In genomic region chrX:154432210-154432609, GRCh38 we compare ENCODE assay signal across 33 cellular contexts.
"Had no signal": no experiment of that assay in that cellular context is flagged by ENCODE, and none has a peak within 500 bp of the region (broad histone marks: within the 10 kb centered on the region; RNA-seq: fewer than 3 reads in every experiment).

No MANE protein-coding gene starts in this region.

- H3K27me3 Mint-ChIP-seq: activated CD4-positive, alpha-beta memory T cell treated with anti-CD3 and anti-CD28 coated beads for 36 hours; activated CD4-positive, alpha-beta T cell treated with anti-CD3 and anti-CD28 coated beads for 36 hours; activated CD4-positive, alpha-beta T cell treated with anti-CD3 and anti-CD28 coated beads, Interleukin-2, amount 10 ng/mL, durations not matched to agents 24 days and 14 days; activated CD8-positive, alpha-beta memory T cell treated with anti-CD3 and anti-CD28 coated beads, Interleukin-2, amount 10 ng/mL, durations not matched to agents 7 days and 5 days; activated naive CD4-positive, alpha-beta T cell treated with anti-CD3 and anti-CD28 coated beads, Interleukin-2, amount 10 ng/mL, durations not matched to agents 7 days and 5 days; activated naive CD8-positive, alpha-beta T cell treated with anti-CD3 and anti-CD28 coated beads, Interleukin-2, amount 10 ng/mL, durations not matched to agents 7 days and 5 days; central memory CD8-positive, alpha-beta T cell; effector memory CD8-positive, alpha-beta T cell; T-helper 17 cell had no signal

- H3K27ac Mint-ChIP-seq: activated CD4-positive, alpha-beta memory T cell treated with anti-CD3 and anti-CD28 coated beads for 36 hours; activated CD4-positive, alpha-beta T cell treated with anti-CD3 and anti-CD28 coated beads for 36 hours; activated CD4-positive, alpha-beta T cell treated with anti-CD3 and anti-CD28 coated beads, Interleukin-2, amount 10 ng/mL, durations not matched to agents 24 days and 14 days; activated CD8-positive, alpha-beta memory T cell treated with anti-CD3 and anti-CD28 coated beads, Interleukin-2, amount 10 ng/mL, durations not matched to agents 7 days and 5 days; activated CD8-positive, alpha-beta T cell treated with anti-CD3 and anti-CD28 coated beads, Interleukin-2, amount 10 ng/mL, durations not matched to agents 7 days and 5 days; activated naive CD4-positive, alpha-beta T cell treated with anti-CD3 and anti-CD28 coated beads, Interleukin-2, amount 10 ng/mL, durations not matched to agents 7 days and 5 days; activated naive CD4-positive, alpha-beta T cell treated with anti-CD3 and anti-CD28 coated beads, Interleukin-2, amount 50 U/mL, for 72 hours; activated naive CD8-positive, alpha-beta T cell treated with anti-CD3 and anti-CD28 coated beads, Interleukin-2, amount 10 ng/mL, durations not matched to agents 7 days and 5 days; T-helper 17 cell; T-helper 2 cell treated with Interferon-gamma antibody and Interleukin-4, amounts not matched to agents 5 μg/mL and 100 μg/mL, for 36 hours had no signal

- H3K27me3 ChIP-seq: ascending aorta, brain microvascular endothelial cell, esophagus muscularis mucosa, foreskin keratinocyte, gastrocnemius medialis, heart left ventricle had no signal

- H3K27ac ChIP-seq: ascending aorta, brain microvascular endothelial cell, esophagus muscularis mucosa, foreskin keratinocyte, gastrocnemius medialis had no signal

- DNase-seq: activated CD4-positive, alpha-beta memory T cell treated with anti-CD3 and anti-CD28 coated beads for 36 hours; activated CD4-positive, alpha-beta T cell treated with anti-CD3 and anti-CD28 coated beads for 36 hours; activated CD4-positive, alpha-beta T cell treated with anti-CD3 and anti-CD28 coated beads, Interleukin-2, amount 10 ng/mL, durations not matched to agents 24 days and 14 days; activated CD4-positive, CD25-positive, alpha-beta regulatory T cell; activated CD4-positive, CD25-positive, alpha-beta regulatory T cell treated with anti-CD3 and anti-CD28 coated beads, Interleukin-2, amount 50 U/mL, for 72 hours; activated CD8-positive, alpha-beta memory T cell treated with anti-CD3 and anti-CD28 coated beads, Interleukin-2, amount 10 ng/mL, durations not matched to agents 7 days and 5 days; activated CD8-positive, alpha-beta memory T cell treated with anti-CD3 and anti-CD28 coated beads, Interleukin-2, amount 50 U/mL, for 4 hours; activated CD8-positive, alpha-beta T cell treated with anti-CD3 and anti-CD28 coated beads, Interleukin-2, amount 10 ng/mL, durations not matched to agents 7 days and 5 days; activated gamma-delta T cell; activated naive CD4-positive, alpha-beta T cell; activated naive CD4-positive, alpha-beta T cell treated with anti-CD3 and anti-CD28 coated beads, Interleukin-2, amount 10 ng/mL, durations not matched to agents 7 days and 5 days; activated naive CD8-positive, alpha-beta T cell treated with anti-CD3 and anti-CD28 coated beads, Interleukin-2, amount 10 ng/mL, durations not matched to agents 7 days and 5 days; activated T-cell treated with anti-CD3 and anti-CD28 coated beads, Interleukin-2, amount 50 U/mL, for 1 hour; activated T-cell treated with anti-CD3 and anti-CD28 coated beads, Interleukin-2, amount 50 U/mL, for 48 hours; brain microvascular endothelial cell; dermis blood vessel endothelial cell; effector CD4-positive, alpha-beta T cell; effector memory CD8-positive, alpha-beta T cell; erythroblast; foreskin keratinocyte; gastrocnemius medialis; glutamatergic neuron; T-helper 1 cell; T-helper 17 cell; T1000 had no signal

- H3K9me3 Mint-ChIP-seq: activated CD4-positive, alpha-beta memory T cell treated with anti-CD3 and anti-CD28 coated beads for 36 hours; activated CD4-positive, alpha-beta T cell treated with anti-CD3 and anti-CD28 coated beads, Interleukin-2, amount 10 ng/mL, durations not matched to agents 24 days and 14 days; activated naive CD4-positive, alpha-beta T cell treated with anti-CD3 and anti-CD28 coated beads, Interleukin-2, amount 10 ng/mL, durations not matched to agents 7 days and 5 days; activated naive CD4-positive, alpha-beta T cell treated with anti-CD3 and anti-CD28 coated beads, Interleukin-2, amount 50 U/mL, for 72 hours; activated naive CD8-positive, alpha-beta T cell treated with anti-CD3 and anti-CD28 coated beads, Interleukin-2, amount 10 ng/mL, durations not matched to agents 7 days and 5 days; central memory CD8-positive, alpha-beta T cell; effector memory CD8-positive, alpha-beta T cell; T-helper 2 cell treated with Interferon-gamma antibody and Interleukin-4, amounts not matched to agents 5 μg/mL and 100 μg/mL, for 36 hours had no signal

- FAIRE-seq: bronchial epithelial cell had no signal

- H3K4me1 ChIP-seq: foreskin keratinocyte had no signal

- H3K36me3 Mint-ChIP-seq: activated CD8-positive, alpha-beta memory T cell treated with anti-CD3 and anti-CD28 coated beads, Interleukin-2, amount 10 ng/mL, durations not matched to agents 7 days and 5 days had no signal

- ATAC-seq: activated CD4-positive, alpha-beta T cell treated with anti-CD3 and anti-CD28 coated beads for 36 hours; activated CD8-positive, alpha-beta memory T cell treated with anti-CD3 and anti-CD28 coated beads, Interleukin-2, amount 10 ng/mL, durations not matched to agents 7 days and 5 days; activated CD8-positive, alpha-beta T cell treated with anti-CD3 and anti-CD28 coated beads, Interleukin-2, amount 10 ng/mL, durations not matched to agents 7 days and 5 days; activated naive CD4-positive, alpha-beta T cell treated with anti-CD3 and anti-CD28 coated beads, Interleukin-2, amount 50 U/mL, for 72 hours; effector memory CD8-positive, alpha-beta T cell; foreskin keratinocyte; gastrocnemius medialis; heart left ventricle; T-helper 17 cell had no signal

- H3K9me3 ChIP-seq: ascending aorta, esophagus muscularis mucosa, gastrocnemius medialis, heart left ventricle had no signal

- H3K4me3 ChIP-seq: ascending aorta, coronary artery, esophagus muscularis mucosa, gastrocnemius medialis, heart left ventricle had no signal

- H3K4me3 Mint-ChIP-seq: activated CD4-positive, alpha-beta memory T cell treated with anti-CD3 and anti-CD28 coated beads for 36 hours; activated CD4-positive, alpha-beta T cell treated with anti-CD3 and anti-CD28 coated beads for 36 hours; activated CD8-positive, alpha-beta memory T cell treated with anti-CD3 and anti-CD28 coated beads, Interleukin-2, amount 10 ng/mL, durations not matched to agents 7 days and 5 days; activated CD8-positive, alpha-beta T cell treated with anti-CD3 and anti-CD28 coated beads, Interleukin-2, amount 10 ng/mL, durations not matched to agents 7 days and 5 days; activated naive CD4-positive, alpha-beta T cell treated with anti-CD3 and anti-CD28 coated beads, Interleukin-2, amount 10 ng/mL, durations not matched to agents 7 days and 5 days; activated naive CD8-positive, alpha-beta T cell treated with anti-CD3 and anti-CD28 coated beads, Interleukin-2, amount 10 ng/mL, durations not matched to agents 7 days and 5 days; central memory CD8-positive, alpha-beta T cell; effector memory CD8-positive, alpha-beta T cell; T-helper 17 cell; T-helper 2 cell treated with Interferon-gamma antibody and Interleukin-4, amounts not matched to agents 5 μg/mL and 100 μg/mL, for 36 hours had no signal
